ENCODE assay signal across 8 cellular contexts in genomic region chr1:8878448-8879347, GRCh38.
DNase-seq lines count a peak whose midpoint lies in the region; ATAC-seq lines count a peak whose summit lies in the region.

Gene ENO1, minus strand, starts transcription at chr1:8878686. Its CDS starts 3,778 bp downstream, at chr1:8874908.

- DNase-seq in DMS153 (lab: John Stamatoyannopoulos, UW), result peak; percentile 99
- DNase-seq in HuH-7.5 (ENCODE audit: low spot score), result peak; percentile 95
- peak; percentile 98 for DNase-seq in OCI-M1 (lab: John Stamatoyannopoulos, UW)
- peak; percentile 99 for DNase-seq in activated T-cell treated with anti-CD3 and anti-CD28 coated beads for 48 hours (ENCODE audit: low read depth)
- DNase-seq in epithelial cell of prostate (ENCODE audit: low read depth, low spot score), result peak; percentile 84
- peak; percentile 98 to 99 for DNase-seq in stimulated activated CD8-positive, alpha-beta memory T cell treated with anti-CD3 and anti-CD28 coated beads, Interleukin-4, amount 100 ng/mL, for 4 hours (ENCODE audit: low read depth in 2 of 2, low spot score in 1 of 2)

- ATAC-seq in GM21528 (IDR thresholded peaks at IDR 0.05; ENCODE audit: low FRiP score, unreplicated experiment), result peak; percentile 83

- peaks cover 30 to 38% of the 10 kb centered on the region in 2 donors for H3K4me1 ChIP-seq in mucosa of rectum (ENCODE audit: control insufficient read depth in 2 of 2, insufficient read depth in 2 of 2, low read length in 2 of 2)

- H3K4me3 ChIP-seq in mucosa of rectum (ENCODE audit: low read length in 2 of 2), result peak within 1 kb of the TSS; percentile 90 to 95

- H3K9me3 ChIP-seq in mucosa of rectum (ENCODE audit: control insufficient read depth in 2 of 2, low read length in 2 of 2), result no peaks in the 10 kb centered on the region

- peak within 1 kb of the TSS; percentile 90 to 96 for H3K9ac ChIP-seq in mucosa of rectum (ENCODE audit: low read depth in 1 of 2, low read length in 2 of 2)

- H3K27me3 ChIP-seq in mucosa of rectum (ENCODE audit: control insufficient read depth in 2 of 2, insufficient read depth in 2 of 2, low read length in 2 of 2), result no peaks in the 10 kb centered on the region

- H3K27ac ChIP-seq in epithelial cell of prostate, result peak within 1 kb of the TSS; percentile 98
- peak within 1 kb of the TSS; percentile 99 for H3K27ac ChIP-seq in mucosa of rectum (ENCODE audit: low read depth in 2 of 2, low read length in 2 of 2)

- peaks cover 7 to 13% of the 10 kb centered on the region in 2 donors for H3K36me3 ChIP-seq in mucosa of rectum (ENCODE audit: control insufficient read depth in 2 of 2, insufficient read depth in 2 of 2, low read length in 2 of 2)

Comparison
In these comparisons a context has a peak if more than half of its experiments do, and no peak if none do; other contexts are left out.
1. Peak in every context shown above with its lines: DNase-seq, ATAC-seq, H3K4me3 ChIP-seq and H3K27ac ChIP-seq.